In the genomic region with DNA sequence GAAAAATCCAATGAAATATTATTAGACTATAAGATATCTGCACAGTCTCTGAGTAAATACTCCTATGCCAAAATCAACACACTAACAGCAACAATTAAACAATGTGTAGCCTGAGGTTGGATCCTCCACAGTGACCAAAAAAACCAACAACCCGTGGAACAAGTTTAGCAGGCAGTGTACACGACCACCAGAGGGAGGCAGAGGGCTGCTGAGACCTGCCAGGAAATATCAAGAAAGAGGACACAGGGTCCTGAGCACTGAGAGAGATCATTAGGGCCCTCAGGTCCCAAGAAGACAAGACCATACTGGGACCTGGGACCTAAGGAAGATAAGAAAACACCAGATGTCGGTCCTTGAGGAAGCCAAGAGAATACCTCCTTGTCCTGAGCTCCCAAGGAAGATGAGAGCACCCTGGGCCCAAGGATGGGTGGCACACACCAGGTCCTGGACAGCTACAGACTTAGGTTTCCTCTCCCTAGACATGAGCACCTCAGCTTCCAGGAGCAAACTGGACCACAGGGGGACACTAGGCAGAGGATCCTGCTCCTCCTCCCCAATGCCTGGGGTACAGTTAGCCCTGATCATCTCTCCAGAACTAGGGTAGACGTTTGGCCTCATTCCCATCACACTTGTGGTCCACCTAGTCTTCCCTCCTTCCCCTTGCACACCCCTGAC, we compare ENCODE assay signal across 8 cellular contexts. TPM values are rescaled to one million over a fixed set of nuclear protein-coding genes. Genes with fewer than 3 reads are reported as not detected.
DNase-seq lines count a peak whose midpoint lies in the region; ATAC-seq lines count a peak whose summit lies in the region.

No MANE protein-coding gene starts in this region.

- intact Hi-C loops in CD4-positive, alpha-beta memory T cell (cut with micrococcal nuclease): loop anchor here (1.0 to 5.0 kb wide), 11 partner anchors 27 to 793 kb away; a partner anchor contains a TSS

- peaks cover 0 to 91% (median 76%) of the 10 kb centered on the region in 8 donors for H3K9me3 Mint-ChIP-seq in CD4-positive, alpha-beta memory T cell
- H3K9me3 Mint-ChIP-seq in activated naive CD8-positive, alpha-beta T cell treated with anti-CD3 and anti-CD28 coated beads, Interleukin-2, amount 50 U/mL, for 24 hours: peaks cover 48% of the 10 kb centered on the region

- peak overlapping the region; percentile 97 to 99 (median 99) for H3K27ac Mint-ChIP-seq in CD4-positive, alpha-beta memory T cell
- peak overlapping the region; percentile 98 for H3K27ac Mint-ChIP-seq in activated naive CD8-positive, alpha-beta T cell treated with anti-CD3 and anti-CD28 coated beads, Interleukin-2, amount 50 U/mL, for 24 hours

- H3K27me3 Mint-ChIP-seq in CD4-positive, alpha-beta memory T cell: no peaks in the 10 kb centered on the region
- H3K27me3 Mint-ChIP-seq in activated naive CD8-positive, alpha-beta T cell treated with anti-CD3 and anti-CD28 coated beads, Interleukin-2, amount 50 U/mL, for 24 hours: no peaks in the 10 kb centered on the region

- peaks cover 56 to 59% of the 10 kb centered on the region in 2 donors for H3K36me3 Mint-ChIP-seq in CD4-positive, alpha-beta memory T cell
- H3K36me3 Mint-ChIP-seq in activated naive CD8-positive, alpha-beta T cell treated with anti-CD3 and anti-CD28 coated beads, Interleukin-2, amount 50 U/mL, for 24 hours (ENCODE audit: low read depth): peaks cover 67% of the 10 kb centered on the region

- H3K36me3 ChIP-seq in CD4-positive, alpha-beta memory T cell (ENCODE audit: insufficient read depth, low read length): peaks cover 14% of the 10 kb centered on the region

- ATAC-seq in activated naive CD8-positive, alpha-beta T cell treated with anti-CD3 and anti-CD28 coated beads, Interleukin-2, amount 50 U/mL, for 24 hours: no peak
- ATAC-seq in GM21825 (IDR thresholded peaks at IDR 0.05; ENCODE audit: unreplicated experiment) (no peak), HG03442 (IDR thresholded peaks at IDR 0.05; ENCODE audit: unreplicated experiment) (no peak)

- H3K27me3 ChIP-seq in CD4-positive, alpha-beta memory T cell (ENCODE audit: insufficient read depth, low read length): no peaks in the 10 kb centered on the region

- DNase-seq in CD4-positive, alpha-beta memory T cell: peak; percentile 45 to 68 (median 49)
- DNase-seq in HT-29 (ENCODE audit: low spot score) (peak; percentile 82), SKM-1 treated with dmso at 0.1 percent for 144 hours (lab: John Stamatoyannopoulos, UW; ENCODE audit: unreplicated experiment) (peak; percentile 12)
- peak; percentile 71 for DNase-seq in activated naive CD8-positive, alpha-beta T cell treated with anti-CD3 and anti-CD28 coated beads, Interleukin-2, amount 50 U/mL, for 24 hours
- DNase-seq in stimulated activated CD4-positive, alpha-beta T cell treated with anti-CD3 and anti-CD28 coated beads, Interleukin-15, amount 100 ng/mL, for 48 hours (ENCODE audit: low read depth in 2 of 2): peak; percentile 32 to 54

- H3K4me3 ChIP-seq in CD4-positive, alpha-beta memory T cell (ENCODE audit: low read length in 2 of 2): peak overlapping the region; percentile 53 to 100
- H3K4me3 ChIP-seq in iPS-18c (ENCODE audit: insufficient read depth, low read depth, low read length): peak overlapping the region; percentile 34; the same call in 1 of the 2 replicates

- H3K9me3 ChIP-seq in CD4-positive, alpha-beta memory T cell (ENCODE audit: control insufficient read depth in 1 of 2, low read length in 2 of 2): peaks cover 20 to 45% of the 10 kb centered on the region in 2 donors
- peaks cover 13% of the 10 kb centered on the region for H3K9me3 ChIP-seq in iPS-18c (ENCODE audit: control insufficient read depth, insufficient read depth, low read length)

- peak overlapping the region; percentile 97 for H3K27ac ChIP-seq in CD4-positive, alpha-beta memory T cell (ENCODE audit: low read depth, low read length)

- peak overlapping the region; percentile 86 to 97 (median 92) for H3K4me3 Mint-ChIP-seq in CD4-positive, alpha-beta memory T cell
- peak overlapping the region; percentile 90 for H3K4me3 Mint-ChIP-seq in activated naive CD8-positive, alpha-beta T cell treated with anti-CD3 and anti-CD28 coated beads, Interleukin-2, amount 50 U/mL, for 24 hours

- POLR2A ChIA-PET in CD4-positive, alpha-beta memory T cell (lab: Charles Lee; ENCODE audit: partially characterized antibody): interaction anchor here (0.7 to 3.7 kb wide), 11 partner anchors 11 to 548 kb away, joined by 3 to 27 read pairs (median 6); a partner anchor contains a TSS

- H3K4me1 Mint-ChIP-seq in CD4-positive, alpha-beta memory T cell: peaks cover 12 to 25% (median 18%) of the 10 kb centered on the region in 4 donors
- peaks cover 22% of the 10 kb centered on the region for H3K4me1 Mint-ChIP-seq in activated naive CD8-positive, alpha-beta T cell treated with anti-CD3 and anti-CD28 coated beads, Interleukin-2, amount 50 U/mL, for 24 hours

- H3K4me1 ChIP-seq in CD4-positive, alpha-beta memory T cell (ENCODE audit: insufficient read depth, low read length): peaks cover 20% of the 10 kb centered on the region

- CTCF ChIA-PET in CD4-positive, alpha-beta memory T cell (lab: Charles Lee; ENCODE audit: partially characterized antibody): interaction anchor here (0.7 to 1.6 kb wide), 3 partner anchors 24 to 396 kb away, joined by 3 to 4 read pairs (median 3); no protein-coding TSS in a partner anchor

RNA-seq across cellular contexts. Expression of a gene that starts 0.8 kb away (rescaled TPM):
- 10 to 100 TPM; 76.5 to 77.1 TPM for total RNA-seq in CD4-positive, alpha-beta memory T cell
- 10 to 100 TPM; 26.8 to 35.2 TPM for polyA plus RNA-seq in CD4-positive, alpha-beta memory T cell
- total RNA-seq in HT-29 (2014; rRNA removed; shearing (Covaris generic)): 11.1 and 19.7 TPM in 2 replicates

RNA-seq across cellular contexts. Expression of a gene that starts 31.4 kb away (rescaled TPM):
- 10 to 100 TPM; 14.2 to 17.4 TPM for total RNA-seq in CD4-positive, alpha-beta memory T cell
- 1 to 10 TPM; 2.9 to 8.0 TPM for polyA plus RNA-seq in CD4-positive, alpha-beta memory T cell
- 2.5 and 4.2 TPM in 2 replicates for total RNA-seq in HT-29 (2014; rRNA removed; shearing (Covaris generic))

RNA-seq across cellular contexts. Expression of a gene that starts 46.7 kb away (rescaled TPM):
- total RNA-seq in CD4-positive, alpha-beta memory T cell: 10 to 100 TPM; 63.3 to 67.6 TPM
- 10 to 100 TPM; 13.7 to 23.0 TPM for polyA plus RNA-seq in CD4-positive, alpha-beta memory T cell
- total RNA-seq in HT-29 (2014; rRNA removed; shearing (Covaris generic)): 60.1 and 64.8 TPM in 2 replicates

Comparison
In these comparisons a context has a peak if more than half of its experiments do, and no peak if none do; other contexts are left out.
1. DNase-seq: peak in every context shown above with its lines; median percentile 82 in HT-29; 71 in activated naive CD8-positive, alpha-beta T cell treated with anti-CD3 and anti-CD28 coated beads, Interleukin-2, amount 50 U/mL, for 24 hours; 49 in CD4-positive, alpha-beta memory T cell; 43 in stimulated activated CD4-positive, alpha-beta T cell treated with anti-CD3 and anti-CD28 coated beads, Interleukin-15, amount 100 ng/mL, for 48 hours; 12 in SKM-1 treated with dmso at 0.1 percent for 144 hours.